In genomic region chr1:160681067-160681890, GRCh38 we compare ENCODE assay signal across 8 cellular contexts. TPM values are rescaled to one million over a fixed set of nuclear protein-coding genes. Genes with fewer than 3 reads are reported as not detected.
DNase-seq lines count a peak whose midpoint lies in the region; ATAC-seq lines count a peak whose summit lies in the region.

No MANE protein-coding gene starts in this region.

- ATAC-seq in GM18498 (IDR thresholded peaks at IDR 0.05; ENCODE audit: unreplicated experiment): no peak

- peak; percentile 31 for DNase-seq in DMS53 treated with DMSO at 0.1 percent for 48 hours (lab: John Stamatoyannopoulos, UW; ENCODE audit: unreplicated experiment)
- DNase-seq in HCEC 1CT: peak; percentile 41
- peak; percentile 76 for DNase-seq in NCI-H460 (ENCODE audit: extremely low read depth, low read depth)
- peak; percentile 95 for DNase-seq in activated CD4-positive, alpha-beta T cell treated with anti-CD3 and anti-CD28 coated beads for 48 hours
- DNase-seq in effector CD4-positive, alpha-beta T cell: peak; percentile 85
- peak; percentile 55 for DNase-seq in mucosa of gallbladder (ENCODE audit: low spot score)
- DNase-seq in stimulated activated naive CD4-positive, alpha-beta T cell treated with Interleukin-2 at 50 U/mL for 16 hours (lab: John Stamatoyannopoulos, UW): peak; percentile 76

RNA-seq across cellular contexts. Expression of gene CD48, which starts 30.3 kb away (rescaled TPM):
- total RNA-seq in NCI-H460 (2014; rRNA removed; shearing (Covaris generic)): not detected in 2 replicates
- polyA plus RNA-seq in NCI-H460 (2014; cell fraction: nucleus; rRNA removed): not detected in 2 replicates
- total RNA-seq in mucosa of gallbladder: 15.0 TPM

RNA-seq across cellular contexts. Expression of gene SLAMF1, which starts 34.4 kb away (rescaled TPM):
- total RNA-seq in NCI-H460 (2014; rRNA removed; shearing (Covaris generic)): not detected in 2 replicates
- polyA plus RNA-seq in NCI-H460 (2014; cell fraction: nucleus; rRNA removed): not detected in 2 replicates
- total RNA-seq in mucosa of gallbladder: 2.8 TPM

RNA-seq across cellular contexts. Expression of gene SLAMF7, which starts 57.8 kb away (rescaled TPM):
- total RNA-seq in NCI-H460 (2014; rRNA removed; shearing (Covaris generic)): not detected in 2 replicates
- polyA plus RNA-seq in NCI-H460 (2014; cell fraction: nucleus; rRNA removed): not detected in 2 replicates
- 2.7 TPM for total RNA-seq in mucosa of gallbladder

Comparison
In these comparisons a context has a peak if more than half of its experiments do, and no peak if none do; other contexts are left out.
1. DNase-seq: peak in every context shown above with its lines; median percentile 95 in activated CD4-positive, alpha-beta T cell treated with anti-CD3 and anti-CD28 coated beads for 48 hours; 85 in effector CD4-positive, alpha-beta T cell; 76 in NCI-H460; 76 in stimulated activated naive CD4-positive, alpha-beta T cell treated with Interleukin-2 at 50 U/mL for 16 hours; 55 in mucosa of gallbladder; 41 in HCEC 1CT; 31 in DMS53 treated with DMSO at 0.1 percent for 48 hours.
2. RNA of gene CD48, which starts 30.3 kb away (total RNA-seq): 15.0 TPM in mucosa of gallbladder (single experiment); not detected in NCI-H460; every median in the first group is over 10 times any median in the second.